30 cellular contexts compared by ENCODE assay signal in the genomic region with DNA sequence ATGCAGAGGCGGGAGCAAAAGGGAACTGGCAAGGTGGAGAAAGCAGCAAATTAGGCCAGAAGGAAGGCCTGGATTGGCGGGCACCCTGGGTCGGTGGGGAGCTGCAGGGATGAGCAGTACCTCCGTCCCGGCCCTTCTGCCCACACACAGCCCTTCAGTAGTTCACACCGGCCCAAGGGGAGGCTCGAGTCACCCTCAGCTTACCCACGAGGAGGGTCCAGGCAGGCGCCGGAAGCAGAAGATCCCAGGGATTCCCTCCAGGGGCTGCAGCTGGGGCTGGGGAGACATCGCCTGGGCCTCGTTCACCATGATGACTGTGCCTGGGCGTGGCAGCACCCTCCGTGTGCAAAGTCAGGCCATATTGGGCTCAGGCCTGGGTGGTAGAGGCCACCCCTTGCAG.
"Had no signal": no experiment of that assay in that cellular context is flagged by ENCODE, and none has a peak within 500 bp of the region (broad histone marks: within the 10 kb centered on the region; RNA-seq: fewer than 3 reads in every experiment).

No MANE protein-coding gene starts in this region.

- H3K4me3 ChIP-seq: dorsolateral prefrontal cortex, gastrocnemius medialis, hepatocyte, left lung, mucosa of descending colon, right lobe of liver, stomach, tibial nerve, upper lobe of left lung had no signal

- H3K36me3 Mint-ChIP-seq: mesothelial cell of epicardium; naive thymus-derived CD4-positive, alpha-beta T cell; stimulated activated effector memory CD8-positive, alpha-beta T cell treated with anti-CD3 and anti-CD28 coated beads, Interleukin-12 subunit alpha, Interleukin-12 subunit beta, amount 100 ng/mL, for 72 hours had no signal

- H3K36me3 ChIP-seq: gastrocnemius medialis, left lung, neutrophil, right lobe of liver, stomach, tibial nerve, upper lobe of left lung had no signal

- H3K9me3 ChIP-seq: gastrocnemius medialis, left lung, mucosa of descending colon, neutrophil, right lobe of liver, stomach, upper lobe of left lung had no signal

- H3K4me3 Mint-ChIP-seq: mesothelial cell of epicardium; naive thymus-derived CD4-positive, alpha-beta T cell; nephron progenitor cell; stimulated activated effector memory CD8-positive, alpha-beta T cell treated with anti-CD3 and anti-CD28 coated beads, Interleukin-12 subunit alpha, Interleukin-12 subunit beta, amount 100 ng/mL, for 72 hours had no signal

- H3K4me2 ChIP-seq: hepatocyte had no signal

- H3K27me3 Mint-ChIP-seq: progenitor cell of endocrine pancreas had no signal

- H3K27me3 ChIP-seq: hepatocyte, neutrophil, right lobe of liver, tibial nerve, upper lobe of left lung had no signal

- H3K27ac Mint-ChIP-seq: mesothelial cell of epicardium; naive thymus-derived CD4-positive, alpha-beta T cell; nephron progenitor cell; progenitor cell of endocrine pancreas; stimulated activated effector memory CD8-positive, alpha-beta T cell treated with anti-CD3 and anti-CD28 coated beads, Interleukin-12 subunit alpha, Interleukin-12 subunit beta, amount 100 ng/mL, for 72 hours had no signal

- H3K4me1 Mint-ChIP-seq: naive thymus-derived CD4-positive, alpha-beta T cell; nephron progenitor cell; stimulated activated effector memory CD8-positive, alpha-beta T cell treated with anti-CD3 and anti-CD28 coated beads, Interleukin-12 subunit alpha, Interleukin-12 subunit beta, amount 100 ng/mL, for 72 hours had no signal

- DNase-seq: dorsolateral prefrontal cortex; effector CD4-positive, alpha-beta T cell; gastrocnemius medialis; head of caudate nucleus; kidney; left cardiac atrium; mesenchymal stem cell; mucosa of descending colon; naive thymus-derived CD4-positive, alpha-beta T cell; nephron progenitor cell; right lobe of liver; small intestine; stimulated activated CD4-positive, alpha-beta T cell treated with anti-CD3 and anti-CD28 coated beads, Interleukin-12 subunit alpha, Interleukin-12 subunit beta, amount 100 ng/mL, for 4 hours; stimulated activated CD4-positive, alpha-beta T cell treated with anti-CD3 and anti-CD28 coated beads, Interleukin-1b, Interleukin-23, amount 100 ng/mL, for 48 hours; stimulated activated CD4-positive, alpha-beta T cell treated with anti-CD3 and anti-CD28 coated beads, Interleukin-4, amount 100 ng/mL, for 24 hours; stimulated activated naive CD4-positive, alpha-beta T cell treated with Interleukin-2 at 50 U/mL for 16 hours; stomach had no signal

- ATAC-seq: esophagus mucosa; gastrocnemius medialis; left cardiac atrium; left lung; mucosa of descending colon; naive thymus-derived CD4-positive, alpha-beta T cell; right lobe of liver; stimulated activated effector memory CD8-positive, alpha-beta T cell treated with anti-CD3 and anti-CD28 coated beads, Interleukin-12 subunit alpha, Interleukin-12 subunit beta, amount 100 ng/mL, for 72 hours had no signal

- FAIRE-seq: colon, kidney, small intestine, urothelium cell line had no signal

- H3K27ac ChIP-seq: epithelial cell of prostate, gastrocnemius medialis, hepatocyte, left lung, neutrophil, parathyroid adenoma, right lobe of liver, tibial nerve, upper lobe of left lung had no signal

- H2AFZ ChIP-seq: hepatocyte, parathyroid adenoma had no signal

- H3K79me2 ChIP-seq: hepatocyte, parathyroid adenoma had no signal

- H3K9ac ChIP-seq: parathyroid adenoma had no signal

- H3K4me1 ChIP-seq: gastrocnemius medialis, left lung, parathyroid adenoma, right lobe of liver, upper lobe of left lung had no signal
